Comparison of ENCODE assay signal across 8 cellular contexts in genomic region chr5:140806834-140807775, GRCh38. TPM values are rescaled to one million over a fixed set of nuclear protein-coding genes. Genes with fewer than 3 reads are reported as not detected.
DNase-seq lines count a peak whose midpoint lies in the region; ATAC-seq and TF ChIP-seq lines count a peak whose summit lies in the region.

PCDHA4 (plus strand) TSS chr5:140807068.

- no peaks in the 10 kb centered on the region for H3K36me3 ChIP-seq in HUES64 (ENCODE audit: insufficient read depth, low read length)

- H3K27me3 ChIP-seq in HUES64 (ENCODE audit: insufficient read depth, low read length), result no peaks in the 10 kb centered on the region

- peaks cover 60 to 88% (median 74%) of the 10 kb centered on the region in 5 experiments for H3K9me3 Mint-ChIP-seq in brain

- peak; percentile 9 for DNase-seq in AG10803 (ENCODE audit: low read depth)
- peak; percentile 46 for DNase-seq in left kidney (ENCODE audit: low read depth, low spot score)
- no peak for DNase-seq in GM19240 (ENCODE audit: insufficient read length, low spot score)
- no peak for DNase-seq in AML-193 (lab: John Stamatoyannopoulos, UW)

- ATAC-seq in GM21529 (IDR thresholded peaks at IDR 0.05; ENCODE audit: unreplicated experiment) (no peak), HG03354 (IDR thresholded peaks at IDR 0.05; ENCODE audit: poor library complexity, severe bottlenecking, unreplicated experiment) (no peak)

- H3K9ac ChIP-seq in HUES64 (ENCODE audit: low read depth, low read length), result peak within 1 kb of the TSS; percentile 80

- no peaks in the 10 kb centered on the region for H3K4me1 ChIP-seq in HUES64 (ENCODE audit: insufficient read depth, low read length)

- peak within 1 kb of the TSS; percentile 44 for H3K4me3 ChIP-seq in AG10803 (ENCODE audit: low read length)
- peak within 1 kb of the TSS; percentile 69 for H3K4me3 ChIP-seq in HUES64 (ENCODE audit: low read length)

- no peaks in the 10 kb centered on the region for H3K9me3 ChIP-seq in HUES64 (ENCODE audit: insufficient read depth, low read depth, low read length)

- peaks cover 3% of the 10 kb centered on the region for H3K27me3 Mint-ChIP-seq in brain

- 51% methylated on average over 45 of the region's 47 CpGs for WGBS in HUES64

- no peak within 1 kb of the TSS for H3K27ac ChIP-seq in HUES64 (ENCODE audit: low read depth, low read length)

- peak; percentile 51 for TF ChIP-seq CTCF in AG10803 (conservative IDR thresholded peaks at IDR 0.05; ENCODE audit: low read length)
- peak; percentile 56 to 70 for TF ChIP-seq CTCF in brain (conservative IDR thresholded peaks at IDR 0.05)

- peak within 1 kb of the TSS; percentile 90 to 98 (median 96) for H3K4me3 Mint-ChIP-seq in brain

- peaks cover 64% of the 10 kb centered on the region for H3K4me1 Mint-ChIP-seq in brain

- peaks cover 92% of the 10 kb centered on the region for H3K36me3 Mint-ChIP-seq in brain

- peak within 1 kb of the TSS; percentile 95 to 99 (median 98) for H3K27ac Mint-ChIP-seq in brain

RNA-seq across cellular contexts. Expression of gene PCDHA4, which starts in this region (rescaled TPM):
- 3.6 TPM for polyA plus RNA-seq in HUES64 (2013, experiment 1 of 2)
- polyA plus RNA-seq in HUES64 (2013, experiment 2 of 2), result 4.6 TPM
- polyA plus RNA-seq in brain (ENCODE audit: insufficient read depth, low read depth, low replicate concordance), result 25.6 TPM

Comparison
In these comparisons a context has a peak if more than half of its experiments do, and no peak if none do; other contexts are left out.
1. DNase-seq: peak in AG10803 (single experiment) and left kidney (single experiment); none in GM19240 (single experiment) and AML-193 (0 of 2).